11 cellular contexts compared by ENCODE assay signal in genomic region chr12:120101617-120102016, GRCh38. TPM values are rescaled to one million over a fixed set of nuclear protein-coding genes. Genes with fewer than 3 reads are reported as not detected.
DNase-seq lines count a peak whose midpoint lies in the region; ATAC-seq and TF ChIP-seq lines count a peak whose summit lies in the region.
"Had no signal": no experiment of that assay in that cellular context is flagged by ENCODE, and none has a peak within 500 bp of the region (broad histone marks: within the 10 kb centered on the region; RNA-seq: fewer than 3 reads in every experiment).

No MANE protein-coding gene starts in this region.

- no peaks in the 10 kb centered on the region for H3K9me3 ChIP-seq in stomach

- POLR2A ChIA-PET in activated CD4-positive, alpha-beta T cell treated with anti-CD3 and anti-CD28 coated beads for 36 hours (lab: Charles Lee): no interaction called here
- POLR2A ChIA-PET in GM10248 (lab: Yijun Ruan, JAX): interaction anchor here (0.9 kb wide), 1 partner anchor 15 kb away, joined by 3 read pairs; no protein-coding TSS in a partner anchor

- H3K4me3 Mint-ChIP-seq in activated CD4-positive, alpha-beta T cell treated with anti-CD3 and anti-CD28 coated beads for 36 hours: no peak overlapping the region
- no peak overlapping the region for H3K4me3 Mint-ChIP-seq in glutamatergic neuron (ENCODE audit: unreplicated experiment)

- WGBS in stomach, 5 donors: 40 to 68% (median 48%) methylated on average over 4 to 13 of the region's 13 CpGs

- peaks cover 57 to 96% (median 83%) of the 10 kb centered on the region in 4 donors for H3K36me3 ChIP-seq in stomach

- H3K36me3 Mint-ChIP-seq in activated CD4-positive, alpha-beta T cell treated with anti-CD3 and anti-CD28 coated beads for 36 hours (ENCODE audit: low read depth): peaks cover 31% of the 10 kb centered on the region
- H3K36me3 Mint-ChIP-seq in glutamatergic neuron (ENCODE audit: unreplicated experiment): no peaks in the 10 kb centered on the region

- no peak for DNase-seq in activated CD4-positive, alpha-beta T cell treated with anti-CD3 and anti-CD28 coated beads for 36 hours
- no peak for DNase-seq in activated CD4-positive, alpha-beta T cell treated with anti-CD3 and anti-CD28 coated beads, Interleukin-2, amount 50 U/mL, for 48 hours
- DNase-seq in glutamatergic neuron (no peak), stomach (peak; percentile 54), NCI-H1694 (lab: John Stamatoyannopoulos, UW) (no peak), GM10248 (ENCODE audit: extremely low spot score) (no peak), NCI-H2107 (lab: John Stamatoyannopoulos, UW) (no peak)
- DNase-seq: dermis blood vessel endothelial cell, NCI-H82, SW 1271 had no signal

- H3K27ac ChIP-seq in VCaP (peak overlapping the region; percentile 61), stomach (peak overlapping the region in 4 of 5 donors; percentile 67 to 73 (median 71))

- no peaks in the 10 kb centered on the region for H3K27me3 Mint-ChIP-seq in activated CD4-positive, alpha-beta T cell treated with anti-CD3 and anti-CD28 coated beads for 36 hours
- H3K27me3 Mint-ChIP-seq in glutamatergic neuron (ENCODE audit: unreplicated experiment): peaks cover 5% of the 10 kb centered on the region

- H3K27ac Mint-ChIP-seq in activated CD4-positive, alpha-beta T cell treated with anti-CD3 and anti-CD28 coated beads for 36 hours: peak overlapping the region; percentile 79
- H3K27ac Mint-ChIP-seq in glutamatergic neuron (ENCODE audit: unreplicated experiment): peak overlapping the region; percentile 62

- intact Hi-C loops in activated CD4-positive, alpha-beta T cell treated with anti-CD3 and anti-CD28 coated beads for 36 hours (cut with DNase I, micrococcal nuclease): no loop called here
- intact Hi-C loops in stomach (cut with DNase I; ENCODE audit: low total_unique reads): no loop called here

- H3K27me3 ChIP-seq in stomach: no peaks in the 10 kb centered on the region

- no peaks in the 10 kb centered on the region for H3K9me3 Mint-ChIP-seq in activated CD4-positive, alpha-beta T cell treated with anti-CD3 and anti-CD28 coated beads for 36 hours (ENCODE audit: low read depth)
- H3K9me3 Mint-ChIP-seq in glutamatergic neuron (ENCODE audit: unreplicated experiment): peaks cover 3% of the 10 kb centered on the region

- H3K4me1 ChIP-seq in stomach: peaks cover 26 to 55% (median 39%) of the 10 kb centered on the region in 4 donors

- no peak for TF ChIP-seq POLR2A in stomach (IDR thresholded peaks at IDR 0.05)

- peaks cover 19% of the 10 kb centered on the region for H3K4me1 Mint-ChIP-seq in activated CD4-positive, alpha-beta T cell treated with anti-CD3 and anti-CD28 coated beads for 36 hours
- peaks cover 13% of the 10 kb centered on the region for H3K4me1 Mint-ChIP-seq in glutamatergic neuron (ENCODE audit: low read depth, unreplicated experiment)

- CTCF ChIA-PET in activated CD4-positive, alpha-beta T cell treated with anti-CD3 and anti-CD28 coated beads for 36 hours (lab: Charles Lee): no interaction called here
- CTCF ChIA-PET in GM10248 (lab: Yijun Ruan, JAX): interaction anchor here (1.0 to 3.3 kb wide), 4 partner anchors 9 to 100 kb away, joined by 3 to 13 read pairs (median 4); partner anchors contain the start of gene RPLP0

- ATAC-seq in activated CD4-positive, alpha-beta T cell treated with anti-CD3 and anti-CD28 coated beads for 36 hours: no peak

- H3K4me3 ChIP-seq in stomach: peak overlapping the region in 3 of 4 donors; percentile 1 to 38 (median 12)

- no peak for TF ChIP-seq CTCF in VCaP (conservative IDR thresholded peaks at IDR 0.05)
- no peak for TF ChIP-seq CTCF in glutamatergic neuron (IDR thresholded peaks at IDR 0.05; ENCODE audit: partially characterized antibody, unreplicated experiment)
- no peak for TF ChIP-seq CTCF in stomach (IDR thresholded peaks at IDR 0.05)
- no peak for TF ChIP-seq CTCF in GM10248 (IDR thresholded peaks at IDR 0.05; ENCODE audit: control extremely low read depth, extremely low read depth, low read depth, missing control alignments)

- TF ChIP-seq EP300 in stomach (IDR thresholded peaks at IDR 0.05): no peak

RNA-seq across cellular contexts. Expression of gene RAB35, which starts 14.9 kb away (rescaled TPM):
- 10 to 100 TPM; 58.4 to 63.2 TPM for total RNA-seq in activated CD4-positive, alpha-beta T cell treated with anti-CD3 and anti-CD28 coated beads for 36 hours
- 57.2 TPM for total RNA-seq in glutamatergic neuron (ENCODE audit: unreplicated experiment)
- total RNA-seq in stomach: 10 to 100 TPM in 2 of 5 donors, 1 to 10 TPM in 3; 8.1 to 20.0 (median 9.9) TPM
- 10 to 100 TPM; 14.0 to 35.4 (median 23.9) TPM for polyA plus RNA-seq in stomach
